17 cellular contexts compared by ENCODE assay signal in the genomic region with DNA sequence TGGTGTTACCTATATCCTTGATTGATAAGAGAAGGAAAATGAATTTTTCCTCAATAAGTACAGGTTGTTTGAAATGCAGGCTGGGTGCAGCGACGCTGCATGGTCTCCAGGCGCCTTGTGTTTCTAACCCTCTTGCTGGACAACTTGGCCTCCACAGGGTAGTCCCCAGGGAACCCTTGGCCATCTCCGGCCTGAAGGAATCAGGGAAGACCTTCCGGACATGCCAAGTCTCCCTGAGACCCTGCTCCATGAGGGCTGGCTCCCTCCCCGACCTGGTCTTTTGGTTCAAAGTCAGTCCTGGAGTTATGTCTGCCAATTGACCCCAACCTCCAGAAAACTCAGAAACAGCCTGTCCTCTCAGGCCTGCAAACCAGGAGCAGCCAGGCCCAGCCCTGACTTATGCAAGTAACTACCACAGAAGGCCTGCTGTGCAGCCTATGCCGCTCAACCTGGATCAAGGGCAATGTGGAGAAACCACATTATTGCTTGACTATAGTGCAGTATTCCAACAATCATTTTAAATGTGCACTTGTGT.
DNase-seq lines count a peak whose midpoint lies in the region; ATAC-seq, FAIRE-seq and TF ChIP-seq lines count a peak whose summit lies in the region.
"Had no signal": no experiment of that assay in that cellular context is flagged by ENCODE, and none has a peak within 500 bp of the region (broad histone marks: within the 10 kb centered on the region; RNA-seq: fewer than 3 reads in every experiment).

No MANE protein-coding gene starts in this region.

- no peak overlapping the region for H4K91ac ChIP-seq in mesenchymal stem cell (ENCODE audit: low read length)

- H4K20me1 ChIP-seq in HepG2 (ENCODE audit: insufficient read depth, low read length), result no peaks in the 10 kb centered on the region

- H2BK15ac ChIP-seq in mesenchymal stem cell (ENCODE audit: low read depth, poor library complexity, severe bottlenecking), result no peak overlapping the region

- H3K27me3 ChIP-seq in mesenchymal stem cell (ENCODE audit: control insufficient read depth in 1 of 2, insufficient read depth in 1 of 2, low read length in 2 of 2) (peaks cover 0 to 11% of the 10 kb centered on the region in 2 experiments), HepG2 (ENCODE audit: control insufficient read depth in 1 of 2, insufficient read depth in 2 of 2, low read length in 2 of 2) (no peaks in the 10 kb centered on the region)

- no peak overlapping the region for H4K8ac ChIP-seq in mesenchymal stem cell (ENCODE audit: low read length)

- ATAC-seq in Right ventricle myocardium superior (ENCODE audit: poor library complexity), result no peak
- no peak for ATAC-seq in HepG2
- no peak for ATAC-seq in stimulated activated naive CD8-positive, alpha-beta T cell treated with anti-CD3 and anti-CD28 coated beads, Interleukin-15, Interleukin-2, amounts not matched to agents 100 U/mL and 50 U/mL, for 24 hours
- no peak for ATAC-seq in GM21717 (IDR thresholded peaks at IDR 0.05; ENCODE audit: unreplicated experiment)

- H2BK120ac ChIP-seq in mesenchymal stem cell (ENCODE audit: low read depth, low read length), result no peak overlapping the region

- peak overlapping the region; percentile 38 for H2AK5ac ChIP-seq in mesenchymal stem cell (ENCODE audit: low read length, severe bottlenecking)

- no peaks in the 10 kb centered on the region for H3K79me2 ChIP-seq in HepG2 (ENCODE audit: insufficient read depth, low read length)

- H3K9me3 ChIP-seq in mesenchymal stem cell (ENCODE audit: control insufficient read depth, low read length) (no peaks in the 10 kb centered on the region), HepG2 (ENCODE audit: low read length) (no peaks in the 10 kb centered on the region)
- H3K9me3 ChIP-seq: Caco-2 had no signal

- POLR2A ChIA-PET in HepG2 (lab: Yijun Ruan, JAX), result interaction anchor here (0.6 to 2.4 kb wide), 2 partner anchors 17 to 198 kb away, joined by 3 to 12 read pairs; no protein-coding TSS in a partner anchor

- no peak for TF ChIP-seq POLR2A in HepG2 (IDR thresholded peaks at IDR 0.05; ENCODE audit: insufficient read depth in 1 of 2, low read depth in 2 of 2, low read length in 2 of 2)

- TF ChIP-seq CTCF in choroid plexus epithelial cell (conservative IDR thresholded peaks at IDR 0.05; ENCODE audit: low read depth, low read length) (no peak), HepG2 (CRISPR knock-in tag; IDR thresholded peaks at IDR 0.05) (no peak)

- H3K9ac ChIP-seq in mesenchymal stem cell (ENCODE audit: low read length) (no peak overlapping the region), HepG2 (ENCODE audit: insufficient read depth, low read depth, low read length) (no peak overlapping the region)
- H3K9ac ChIP-seq: GM23248 had no signal

- no peak overlapping the region for H3K4me3 ChIP-seq in choroid plexus epithelial cell (ENCODE audit: low read depth, low read length)
- H3K4me3 ChIP-seq in mesenchymal stem cell (ENCODE audit: insufficient read depth in 1 of 2, low read depth in 1 of 2, low read length in 2 of 2), result no peak overlapping the region
- H3K4me3 ChIP-seq in HepG2 (replicated peaks in 1 of 3; ENCODE audit: insufficient read depth in 1 of 3, low read depth in 2 of 3, low read length in 3 of 3), result no peak overlapping the region
- H3K4me3 ChIP-seq: GM23248 had no signal

- no peak overlapping the region for H3K18ac ChIP-seq in mesenchymal stem cell (ENCODE audit: low read depth in 1 of 2, low read length in 2 of 2)

- H3K36me3 ChIP-seq in mesenchymal stem cell (ENCODE audit: control insufficient read depth in 1 of 2, insufficient read depth in 2 of 2, low read depth in 1 of 2, low read length in 2 of 2), result no peaks in the 10 kb centered on the region
- no peaks in the 10 kb centered on the region; a peak in 1 of 5 replicates for H3K36me3 ChIP-seq in HepG2 (replicated peaks in 1 of 2; ENCODE audit: control insufficient read depth in 1 of 2, insufficient read depth in 2 of 2, low read length in 2 of 2)

- no peak overlapping the region for H2BK5ac ChIP-seq in mesenchymal stem cell (ENCODE audit: low read depth, low read length, poor library complexity, severe bottlenecking)

- no peak for TF ChIP-seq RAD21 in HepG2 (CRISPR knock-in tag; IDR thresholded peaks at IDR 0.05)

- no peak overlapping the region for H2AFZ ChIP-seq in mesenchymal stem cell (ENCODE audit: low read depth, low read length)
- no peak overlapping the region for H2AFZ ChIP-seq in HepG2 (ENCODE audit: low read length)
- H2AFZ ChIP-seq: GM23248 had no signal

- peak; percentile 49 for DNase-seq in cardiac septum (ENCODE audit: low spot score)
- DNase-seq in Right ventricle myocardium superior, result no peak
- DNase-seq in choroid plexus epithelial cell (ENCODE audit: low read depth), result peak; percentile 26
- no peak for DNase-seq in mesenchymal stem cell
- DNase-seq in HepG2 (ENCODE audit: low spot score), result no peak
- no peak for DNase-seq in stimulated activated naive CD8-positive, alpha-beta T cell treated with anti-CD3 and anti-CD28 coated beads, Interleukin-15, Interleukin-2, amounts not matched to agents 100 U/mL and 50 U/mL, for 24 hours
- DNase-seq: C1 segment of cervical spinal cord; Caco-2; CD4-positive, alpha-beta memory T cell; DMS153; DND-41; GM23248; H7; HCEC 1CT had no signal

- CTCF ChIA-PET in HepG2 (lab: Yijun Ruan, JAX; ENCODE audit: low intra/inter-chr PET ratio, low total read pairs), result no interaction called here

- no peak overlapping the region for H3K14ac ChIP-seq in mesenchymal stem cell (ENCODE audit: low read length in 2 of 2)

- 94% methylated on average over 6 of the region's 7 CpGs for WGBS in mesenchymal stem cell
- 96% methylated on average over 4 of the region's 7 CpGs for WGBS in HepG2 (ENCODE audit: low lambda C conversion rate)

- BruUV-seq in HepG2 (replicated peaks; lab: Mats Ljungman, UMichigan), result no TSS peak

- H3K4me1 ChIP-seq in mesenchymal stem cell (ENCODE audit: control insufficient read depth, insufficient read depth, low read depth, low read length) (peaks cover 13% of the 10 kb centered on the region), HepG2 (ENCODE audit: insufficient read depth, low read length) (peaks cover 63% of the 10 kb centered on the region)

- intact Hi-C loops in cardiac septum (cut with DNase I), result no loop called here
- intact Hi-C loops in Right ventricle myocardium superior (cut with DNase I), result no loop called here
- intact Hi-C loops in HepG2 (cut with micrococcal nuclease; ENCODE audit: unreplicated experiment), result no loop called here

- no peak overlapping the region for H3K4ac ChIP-seq in mesenchymal stem cell (ENCODE audit: low read depth in 1 of 2, low read length in 2 of 2)

- H3K27ac ChIP-seq in mesenchymal stem cell (ENCODE audit: low read length, poor library complexity, severe bottlenecking), result no peak overlapping the region
- H3K27ac ChIP-seq in HepG2 (ENCODE audit: extremely low read length, insufficient read depth, low read length), result no peak overlapping the region
- H3K27ac ChIP-seq: GM23248 had no signal

- H3K4me2 ChIP-seq in mesenchymal stem cell (ENCODE audit: low read length, poor library complexity, severe bottlenecking) (no peak overlapping the region), HepG2 (ENCODE audit: low read depth, low read length) (no peak overlapping the region)

- in situ Hi-C loops in HepG2 (cut with HindIII; ENCODE audit: extremely low pct_ligation_motif_present, low pct_unique_long_range_greater_than_20kb), result loop anchor here (5.0 kb wide), 1 partner anchor 52 kb away; no protein-coding TSS in a partner anchor

- H3K23ac ChIP-seq in mesenchymal stem cell (ENCODE audit: low read length in 2 of 2), result no peak overlapping the region

- no peak for FAIRE-seq in HepG2 (lab: Jason Lieb, UNC)
- FAIRE-seq: G401.6, GM12892 had no signal

- no peak for TF ChIP-seq EP300 in HepG2 (IDR thresholded peaks at IDR 0.05; ENCODE audit: low read depth in 2 of 2, low read length in 2 of 2)
- TF ChIP-seq EP300 in HepG2 (CRISPR knock-in tag; IDR thresholded peaks at IDR 0.05; ENCODE audit: borderline replicate concordance), result no peak

- H3K79me1 ChIP-seq in mesenchymal stem cell (replicated peaks; ENCODE audit: low read length, poor library complexity, severe bottlenecking), result no peaks in the 10 kb centered on the region

- no peak overlapping the region for H2BK12ac ChIP-seq in mesenchymal stem cell (ENCODE audit: low read length in 2 of 2)

TF ChIP-seq in HepG2, 621 proteins besides CTCF, POLR2A, EP300 and RAD21 (continues in another document):
- TF ChIP-seq TRIM22 (IDR thresholded peaks at IDR 0.05) (no peak), ZSCAN25 (CRISPR knock-in tag; IDR thresholded peaks at IDR 0.05) (no peak), LCORL (IDR thresholded peaks at IDR 0.05) (no peak), LCORL (CRISPR knock-in tag; IDR thresholded peaks at IDR 0.05) (no peak), ZNF224 (CRISPR knock-in tag; IDR thresholded peaks at IDR 0.05) (no peak), CENPT (CRISPR knock-in tag; IDR thresholded peaks at IDR 0.05; ENCODE audit: low read depth) (no peak), ATF5 (CRISPR knock-in tag; IDR thresholded peaks at IDR 0.05; ENCODE audit: low read depth) (no peak), SNAPC2 (CRISPR knock-in tag; IDR thresholded peaks at IDR 0.05) (no peak), MED8 (CRISPR knock-in tag; IDR thresholded peaks at IDR 0.05; ENCODE audit: insufficient replicate concordance) (no peak), SIX4 (CRISPR knock-in tag; IDR thresholded peaks at IDR 0.05) (no peak), MAFF (IDR thresholded peaks at IDR 0.05; ENCODE audit: low read depth, low read length) (no peak), ZMYM2 (CRISPR knock-in tag; IDR thresholded peaks at IDR 0.05) (no peak), ZNF331 (CRISPR knock-in tag; IDR thresholded peaks at IDR 0.05) (no peak)
- TF ChIP-seq, protein P1, sequence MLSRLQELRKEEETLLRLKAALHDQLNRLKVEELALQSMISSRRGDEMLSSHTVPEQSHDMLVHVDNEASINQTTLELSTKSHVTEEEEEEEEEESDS (CRISPR knock-in tag; IDR thresholded peaks at IDR 0.05; ENCODE audit: borderline replicate concordance), result no peak

Comparison
In these comparisons a context has a peak if more than half of its experiments do, and no peak if none do; other contexts are left out.
1. DNase-seq: peak in cardiac septum (single experiment) and choroid plexus epithelial cell (single experiment); none in Right ventricle myocardium superior (single experiment), mesenchymal stem cell (single experiment), HepG2 (single experiment) and stimulated activated naive CD8-positive, alpha-beta T cell treated with anti-CD3 and anti-CD28 coated beads, Interleukin-15, Interleukin-2, amounts not matched to agents 100 U/mL and 50 U/mL, for 24 hours (single experiment).